9 cellular contexts compared by ENCODE assay signal in the genomic region with DNA sequence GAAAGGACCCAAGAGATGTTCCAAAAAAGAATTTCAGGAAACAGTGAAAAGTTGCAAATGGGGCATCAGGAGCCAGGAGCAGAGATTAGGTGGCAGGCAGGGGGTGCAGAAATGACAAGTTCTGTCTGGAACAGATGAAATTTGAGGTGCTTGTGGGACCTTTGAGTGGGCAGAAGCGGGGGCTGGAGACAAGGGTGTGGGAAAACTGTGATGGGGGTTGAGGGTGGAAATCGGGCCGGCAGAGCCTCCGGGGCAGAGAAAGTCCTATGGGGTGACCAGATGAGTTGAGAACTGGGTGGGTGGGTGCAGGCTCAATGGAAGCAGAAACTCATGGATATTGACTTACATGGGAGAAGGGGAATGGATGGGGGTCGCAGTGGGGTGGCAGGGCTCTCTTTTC. TPM values are rescaled to one million over a fixed set of nuclear protein-coding genes. Genes with fewer than 3 reads are reported as not detected.
DNase-seq lines count a peak whose midpoint lies in the region; ATAC-seq and TF ChIP-seq lines count a peak whose summit lies in the region.
"Had no signal": no experiment of that assay in that cellular context is flagged by ENCODE, and none has a peak within 500 bp of the region (broad histone marks: within the 10 kb centered on the region; RNA-seq: fewer than 3 reads in every experiment).

No MANE protein-coding gene starts in this region.

- DNase-seq in neuronal stem cell (ENCODE audit: low spot score) (no peak), AG08395 (ENCODE audit: low spot score) (no peak)
- DNase-seq: T-helper 9 cell had no signal

- ATAC-seq in GM21526 (IDR thresholded peaks at IDR 0.05; ENCODE audit: low FRiP score, unreplicated experiment) (no peak), HG03442 (IDR thresholded peaks at IDR 0.05; ENCODE audit: unreplicated experiment) (no peak), GM19351 (IDR thresholded peaks at IDR 0.05; ENCODE audit: unreplicated experiment) (no peak)

- H2AK5ac ChIP-seq in neuronal stem cell (ENCODE audit: low read depth, low read length) = no peak overlapping the region

- H4K8ac ChIP-seq in neuronal stem cell (ENCODE audit: low read depth, low read length) = no peak overlapping the region

- no peaks in the 10 kb centered on the region for H4K20me1 ChIP-seq in KMS-11 (ENCODE audit: insufficient read depth)

- H3K36me3 ChIP-seq in KMS-11 (ENCODE audit: insufficient read depth) = no peaks in the 10 kb centered on the region
- H3K36me3 ChIP-seq in neuronal stem cell (replicated peaks in 1 of 2; ENCODE audit: control insufficient read depth in 2 of 2, insufficient read depth in 2 of 2, low read length in 2 of 2) = peaks cover 4 to 20% of the 10 kb centered on the region in 2 donors

- no peaks in the 10 kb centered on the region for H3K36me3 Mint-ChIP-seq in dendritic cell treated with granulocyte-macrophage colony-stimulating factor and Interleukin-4, amounts not matched to agents 40 ng/mL and 50 ng/mL, for 4 days (ENCODE audit: low read depth)

- H3K9ac ChIP-seq in KMS-11 (peak overlapping the region; percentile 98; the same call in 1 of the 2 replicates), neuronal stem cell (ENCODE audit: low read depth, low read length, poor library complexity) (no peak overlapping the region)

- H3K27ac ChIP-seq in C4-2B = peak overlapping the region; percentile 91
- no peak overlapping the region for H3K27ac ChIP-seq in KMS-11
- no peak overlapping the region for H3K27ac ChIP-seq in neuronal stem cell (replicated peaks; ENCODE audit: low read length)

- H3K9me3 ChIP-seq in neuronal stem cell (replicated peaks in 1 of 2; ENCODE audit: control insufficient read depth in 2 of 2, insufficient read depth in 1 of 2, low read depth in 1 of 2, low read length in 2 of 2) = no peaks in the 10 kb centered on the region

- H3K4me3 Mint-ChIP-seq in dendritic cell treated with granulocyte-macrophage colony-stimulating factor and Interleukin-4, amounts not matched to agents 40 ng/mL and 50 ng/mL, for 4 days = peak overlapping the region; percentile 1

- no peak overlapping the region for H3K4me3 ChIP-seq in KMS-11 (IDR thresholded peaks at IDR 0.05; ENCODE audit: insufficient read depth, low read depth, low read length)
- H3K4me3 ChIP-seq in neuronal stem cell (ENCODE audit: low read length in 2 of 2) = no peak overlapping the region

- no peaks in the 10 kb centered on the region for H3K9me3 Mint-ChIP-seq in dendritic cell treated with granulocyte-macrophage colony-stimulating factor and Interleukin-4, amounts not matched to agents 40 ng/mL and 50 ng/mL, for 4 days

- H3K4me1 Mint-ChIP-seq in dendritic cell treated with granulocyte-macrophage colony-stimulating factor and Interleukin-4, amounts not matched to agents 40 ng/mL and 50 ng/mL, for 4 days (ENCODE audit: low read depth) = peaks cover 62% of the 10 kb centered on the region

- TF ChIP-seq CTCF in C4-2B (conservative IDR thresholded peaks at IDR 0.05) = no peak
- TF ChIP-seq CTCF in KMS-11 (conservative IDR thresholded peaks at IDR 0.05; ENCODE audit: low read depth, low read length) = no peak

- H2BK5ac ChIP-seq in neuronal stem cell (ENCODE audit: low read length) = no peak overlapping the region

- no peak overlapping the region for H2BK15ac ChIP-seq in neuronal stem cell (ENCODE audit: low read length)

- peak overlapping the region; percentile 2 for H3K23ac ChIP-seq in neuronal stem cell (ENCODE audit: low read depth, low read length, poor library complexity)

- no peak overlapping the region for H3K4ac ChIP-seq in neuronal stem cell (ENCODE audit: low read length)

- no peaks in the 10 kb centered on the region for H3K79me1 ChIP-seq in neuronal stem cell (ENCODE audit: low read depth, low read length)

- no peak overlapping the region for H2BK12ac ChIP-seq in neuronal stem cell (ENCODE audit: low read length)

- H3K4me1 ChIP-seq in KMS-11 (ENCODE audit: low read depth, poor library complexity, severe bottlenecking) (peaks cover 25% of the 10 kb centered on the region), neuronal stem cell (ENCODE audit: control insufficient read depth in 2 of 2, insufficient read depth in 1 of 2, low read depth in 1 of 2, low read length in 2 of 2) (peaks cover 8 to 17% of the 10 kb centered on the region in 2 donors)

- H3K79me2 ChIP-seq in KMS-11 (ENCODE audit: insufficient read depth, low read depth) = no peaks in the 10 kb centered on the region

- peak overlapping the region; percentile 86; the same call in 1 of the 2 replicates for H3K4me2 ChIP-seq in KMS-11
- H3K4me2 ChIP-seq in neuronal stem cell (ENCODE audit: insufficient read depth, low read length, poor library complexity, severe bottlenecking) = no peak overlapping the region

- no peak overlapping the region for H4K91ac ChIP-seq in neuronal stem cell (ENCODE audit: low read depth, low read length, poor library complexity)

- H3K14ac ChIP-seq in neuronal stem cell (ENCODE audit: low read length) = no peak overlapping the region

- H3K27me3 ChIP-seq in KMS-11 (ENCODE audit: insufficient read depth, low read depth) = no peaks in the 10 kb centered on the region
- H3K27me3 ChIP-seq in neuronal stem cell (ENCODE audit: control insufficient read depth in 3 of 3, insufficient read depth in 3 of 3, low read depth in 1 of 3, low read length in 3 of 3) = peaks cover 0 to 15% (median 0%) of the 10 kb centered on the region in 3 experiments

- H2BK120ac ChIP-seq in neuronal stem cell (ENCODE audit: low read depth, low read length) = no peak overlapping the region

- no peak overlapping the region for H3K18ac ChIP-seq in neuronal stem cell (ENCODE audit: low read length)

- no peak overlapping the region for H2AFZ ChIP-seq in KMS-11 (ENCODE audit: low read depth)
- H2AFZ ChIP-seq in neuronal stem cell (ENCODE audit: low read length) = no peak overlapping the region

- WGBS in neuronal stem cell (ENCODE audit: extremely low coverage in 2 of 2, insufficient read length in 2 of 2, insufficient replicate concordance in 1 of 2), 2 donors = no CpG with 5 or more reads among the region's 5 CpGs

- H3K27ac Mint-ChIP-seq in dendritic cell treated with granulocyte-macrophage colony-stimulating factor and Interleukin-4, amounts not matched to agents 40 ng/mL and 50 ng/mL, for 4 days = peak overlapping the region; percentile 89

- peaks cover 35% of the 10 kb centered on the region for H3K27me3 Mint-ChIP-seq in dendritic cell treated with granulocyte-macrophage colony-stimulating factor and Interleukin-4, amounts not matched to agents 40 ng/mL and 50 ng/mL, for 4 days

- intact Hi-C loops in dendritic cell treated with granulocyte-macrophage colony-stimulating factor and Interleukin-4, amounts not matched to agents 40 ng/mL and 50 ng/mL, for 4 days (cut with micrococcal nuclease) = loop anchor here (2.0 kb wide), 1 partner anchor 25 kb away; no protein-coding TSS in a partner anchor

RNA-seq across cellular contexts. Expression of a gene that starts 1.6 kb away (rescaled TPM):
- polyA plus RNA-seq in neuronal stem cell (2013, experiment 1 of 2) = 46.2 TPM
- 44.5 TPM for polyA plus RNA-seq in neuronal stem cell (2013, experiment 2 of 2)

RNA-seq across cellular contexts. Expression of a gene that starts 20.1 kb away (rescaled TPM):
- polyA plus RNA-seq in neuronal stem cell (2013, experiment 1 of 2) = 16.4 TPM
- 15.2 TPM for polyA plus RNA-seq in neuronal stem cell (2013, experiment 2 of 2)

RNA-seq across cellular contexts. Expression of a gene that starts 29.8 kb away (rescaled TPM):
- 0.38 TPM for polyA plus RNA-seq in neuronal stem cell (2013, experiment 1 of 2)
- 0.18 TPM for polyA plus RNA-seq in neuronal stem cell (2013, experiment 2 of 2)

RNA-seq across cellular contexts. Expression of a gene that starts 42.9 kb away (rescaled TPM):
- polyA plus RNA-seq in neuronal stem cell (2013, experiment 1 of 2) = 11.1 TPM
- 10.9 TPM for polyA plus RNA-seq in neuronal stem cell (2013, experiment 2 of 2)
